21 cellular contexts compared by ENCODE assay signal in genomic region chr4:133801858-133802257, GRCh38.
DNase-seq lines count a peak whose midpoint lies in the region; ATAC-seq lines count a peak whose summit lies in the region.
"Had no signal": no experiment of that assay in that cellular context is flagged by ENCODE, and none has a peak within 500 bp of the region (broad histone marks: within the 10 kb centered on the region; RNA-seq: fewer than 3 reads in every experiment).

No MANE protein-coding gene starts in this region.

- H3K9me3 Mint-ChIP-seq in stimulated activated naive B cell treated with anti-CD40 and anti-IgM and Interleukin-4, amounts not matched to agents 10 μg/mL and 1 μg/mL and 100 μg/mL, for 72 hours = no peaks in the 10 kb centered on the region
- H3K9me3 Mint-ChIP-seq: activated naive CD8-positive, alpha-beta T cell treated with anti-CD3 and anti-CD28 coated beads, Interleukin-2, amount 50 U/mL, for 24 hours; activated T-cell treated with anti-CD3 and anti-CD28 coated beads, Interleukin-2, amount 50 U/mL, for 24 hours; neural crest cell had no signal

- ATAC-seq in GM19351 (IDR thresholded peaks at IDR 0.05; ENCODE audit: unreplicated experiment) (no peak), Right ventricle myocardium superior (ENCODE audit: poor library complexity) (no peak)
- ATAC-seq in stimulated activated naive B cell treated with anti-CD40 and anti-IgM and Interleukin-4, amounts not matched to agents 10 μg/mL and 1 μg/mL and 100 μg/mL, for 72 hours (replicated peaks) = no peak
- ATAC-seq: activated naive CD8-positive, alpha-beta T cell treated with anti-CD3 and anti-CD28 coated beads, Interleukin-2, amount 50 U/mL, for 24 hours; body of pancreas; HepG2 had no signal

- H3K27ac Mint-ChIP-seq in stimulated activated naive B cell treated with anti-CD40 and anti-IgM and Interleukin-4, amounts not matched to agents 10 μg/mL and 1 μg/mL and 100 μg/mL, for 72 hours = no peak overlapping the region
- H3K27ac Mint-ChIP-seq: activated naive CD8-positive, alpha-beta T cell treated with anti-CD3 and anti-CD28 coated beads, Interleukin-2, amount 50 U/mL, for 24 hours; activated T-cell treated with anti-CD3 and anti-CD28 coated beads, Interleukin-2, amount 50 U/mL, for 24 hours had no signal

- no peaks in the 10 kb centered on the region for H3K27me3 Mint-ChIP-seq in stimulated activated naive B cell treated with anti-CD40 and anti-IgM and Interleukin-4, amounts not matched to agents 10 μg/mL and 1 μg/mL and 100 μg/mL, for 72 hours
- H3K27me3 Mint-ChIP-seq: activated naive CD8-positive, alpha-beta T cell treated with anti-CD3 and anti-CD28 coated beads, Interleukin-2, amount 50 U/mL, for 24 hours; activated T-cell treated with anti-CD3 and anti-CD28 coated beads, Interleukin-2, amount 50 U/mL, for 24 hours had no signal

- DNase-seq in HS-27A (ENCODE audit: low read depth) = peak; percentile 11
- DNase-seq in OCI-M1 (lab: John Stamatoyannopoulos, UW) = peak; percentile 39
- DNase-seq in fibroblast of peridontal ligament (ENCODE audit: extremely low read depth) = peak; percentile 40
- peak; percentile 32 for DNase-seq in retina
- DNase-seq in stimulated activated naive B cell treated with anti-CD40 and anti-IgM and Interleukin-4, amounts not matched to agents 10 μg/mL and 1 μg/mL and 100 μg/mL, for 72 hours = no peak
- no peak for DNase-seq in Right ventricle myocardium superior
- DNase-seq: activated CD4-positive, alpha-beta T cell treated with anti-CD3 and anti-CD28 coated beads for 48 hours; activated gamma-delta T cell; activated naive CD8-positive, alpha-beta T cell treated with anti-CD3 and anti-CD28 coated beads, Interleukin-2, amount 50 U/mL, for 24 hours; activated T-cell treated with anti-CD3 and anti-CD28 coated beads, Interleukin-2, amount 50 U/mL, for 24 hours; body of pancreas; C1 segment of cervical spinal cord; DMS79 treated with DMSO at 0.1 percent for 48 hours; head of caudate nucleus; NCI-H1694; NCI-H526 treated with DMSO at 0.1 percent for 48 hours; sigmoid colon; stimulated activated naive CD4-positive, alpha-beta T cell treated with Interleukin-2 at 50 U/mL for 16 hours had no signal

- H3K36me3 Mint-ChIP-seq in stimulated activated naive B cell treated with anti-CD40 and anti-IgM and Interleukin-4, amounts not matched to agents 10 μg/mL and 1 μg/mL and 100 μg/mL, for 72 hours = no peaks in the 10 kb centered on the region

- intact Hi-C loops in Right ventricle myocardium superior (cut with DNase I) = no loop called here

- no peak overlapping the region for H3K4me3 Mint-ChIP-seq in stimulated activated naive B cell treated with anti-CD40 and anti-IgM and Interleukin-4, amounts not matched to agents 10 μg/mL and 1 μg/mL and 100 μg/mL, for 72 hours
- H3K4me3 Mint-ChIP-seq: activated naive CD8-positive, alpha-beta T cell treated with anti-CD3 and anti-CD28 coated beads, Interleukin-2, amount 50 U/mL, for 24 hours; activated T-cell treated with anti-CD3 and anti-CD28 coated beads, Interleukin-2, amount 50 U/mL, for 24 hours; neural crest cell had no signal

- no peaks in the 10 kb centered on the region for H3K4me1 Mint-ChIP-seq in stimulated activated naive B cell treated with anti-CD40 and anti-IgM and Interleukin-4, amounts not matched to agents 10 μg/mL and 1 μg/mL and 100 μg/mL, for 72 hours
- H3K4me1 Mint-ChIP-seq: activated naive CD8-positive, alpha-beta T cell treated with anti-CD3 and anti-CD28 coated beads, Interleukin-2, amount 50 U/mL, for 24 hours had no signal

Comparison
In these comparisons a context has a peak if more than half of its experiments do, and no peak if none do; other contexts are left out.
1. DNase-seq: peak in HS-27A (single experiment), OCI-M1 (single experiment), fibroblast of peridontal ligament (single experiment) and retina (single experiment); none in stimulated activated naive B cell treated with anti-CD40 and anti-IgM and Interleukin-4, amounts not matched to agents 10 μg/mL and 1 μg/mL and 100 μg/mL, for 72 hours (single experiment) and Right ventricle myocardium superior (single experiment).